Comparison of ENCODE assay signal across 12 cellular contexts in genomic region chr7:12942599-12942998, GRCh38.
A peak's percentile ranks its signal among the peaks of the same experiment; 100 is the strongest.
DNase-seq lines count a peak whose midpoint lies in the region; ATAC-seq, FAIRE-seq and TF ChIP-seq lines count a peak whose summit lies in the region.
"Had no signal": no experiment of that assay in that cellular context is flagged by ENCODE, and none has a peak within 500 bp of the region (broad histone marks: within the 10 kb centered on the region; RNA-seq: fewer than 3 reads in every experiment).

No MANE protein-coding gene starts in this region.

- H3K4me2 ChIP-seq in hepatocyte, result peak overlapping the region; percentile 46

- no peaks in the 10 kb centered on the region for H3K36me3 Mint-ChIP-seq in osteocyte (ENCODE audit: unreplicated experiment)
- H3K36me3 Mint-ChIP-seq: activated naive CD4-positive, alpha-beta T cell treated with anti-CD3 and anti-CD28 coated beads, Interleukin-2, amount 10 ng/mL, durations not matched to agents 7 days and 5 days had no signal

- H3K9me3 ChIP-seq in hepatocyte (ENCODE audit: low read depth), result no peaks in the 10 kb centered on the region

- peaks cover 11% of the 10 kb centered on the region for H3K4me1 ChIP-seq in hepatocyte (ENCODE audit: insufficient read depth)

- no peaks in the 10 kb centered on the region for H4K20me1 ChIP-seq in hepatocyte (ENCODE audit: insufficient read depth, poor library complexity, severe bottlenecking)

- H3K27me3 ChIP-seq in hepatocyte, result no peaks in the 10 kb centered on the region
- H3K27me3 ChIP-seq: tibial nerve had no signal

- 27% methylated on average over 3 of the region's 3 CpGs for WGBS in hepatocyte (ENCODE audit: low lambda C conversion rate, missing lambda C conversion rate)

- no peak overlapping the region for H3K4me3 Mint-ChIP-seq in stimulated activated naive CD8-positive, alpha-beta T cell treated with anti-CD3 and anti-CD28 coated beads, Interleukin-15, amount 100 ng/mL, for 72 hours
- no peak overlapping the region for H3K4me3 Mint-ChIP-seq in osteocyte (ENCODE audit: unreplicated experiment)
- H3K4me3 Mint-ChIP-seq: activated CD8-positive, alpha-beta T cell treated with anti-CD3 and anti-CD28 coated beads, Interleukin-2, amount 10 ng/mL, durations not matched to agents 7 days and 5 days; activated naive CD4-positive, alpha-beta T cell treated with anti-CD3 and anti-CD28 coated beads, Interleukin-2, amount 10 ng/mL, durations not matched to agents 7 days and 5 days had no signal

- H3K9me3 Mint-ChIP-seq in stimulated activated naive CD8-positive, alpha-beta T cell treated with anti-CD3 and anti-CD28 coated beads, Interleukin-15, amount 100 ng/mL, for 72 hours, result peaks cover 0 to 8% of the 10 kb centered on the region in 2 donors
- H3K9me3 Mint-ChIP-seq in osteocyte (ENCODE audit: unreplicated experiment), result peaks cover 16% of the 10 kb centered on the region
- H3K9me3 Mint-ChIP-seq: activated naive CD4-positive, alpha-beta T cell treated with anti-CD3 and anti-CD28 coated beads, Interleukin-2, amount 10 ng/mL, durations not matched to agents 7 days and 5 days had no signal

- H3K27ac Mint-ChIP-seq in stimulated activated naive CD8-positive, alpha-beta T cell treated with anti-CD3 and anti-CD28 coated beads, Interleukin-15, amount 100 ng/mL, for 72 hours, result no peak overlapping the region
- H3K27ac Mint-ChIP-seq in osteocyte (ENCODE audit: unreplicated experiment), result no peak overlapping the region
- H3K27ac Mint-ChIP-seq: activated CD8-positive, alpha-beta T cell treated with anti-CD3 and anti-CD28 coated beads, Interleukin-2, amount 10 ng/mL, durations not matched to agents 7 days and 5 days; activated naive CD4-positive, alpha-beta T cell treated with anti-CD3 and anti-CD28 coated beads, Interleukin-2, amount 10 ng/mL, durations not matched to agents 7 days and 5 days had no signal

- H3K4me3 ChIP-seq in hepatocyte, result no peak overlapping the region
- H3K4me3 ChIP-seq: skin epidermis, tibial nerve had no signal

- ATAC-seq in stimulated activated naive CD8-positive, alpha-beta T cell treated with anti-CD3 and anti-CD28 coated beads, Interleukin-15, amount 100 ng/mL, for 72 hours, result no peak
- ATAC-seq: activated CD8-positive, alpha-beta T cell treated with anti-CD3 and anti-CD28 coated beads, Interleukin-2, amount 10 ng/mL, durations not matched to agents 7 days and 5 days had no signal

- H3K36me3 ChIP-seq in hepatocyte (replicated peaks; ENCODE audit: insufficient read depth, low read depth), result no peaks in the 10 kb centered on the region
- H3K36me3 ChIP-seq: tibial nerve had no signal

- no peaks in the 10 kb centered on the region for H3K79me2 ChIP-seq in hepatocyte

- DNase-seq in NCI-H1092 treated with DMSO at 0.1 percent for 48 hours (lab: John Stamatoyannopoulos, UW) (peak; percentile 66), RCC 7860 (ENCODE audit: low spot score) (no peak), hepatocyte (ENCODE audit: low spot score) (peak; percentile 49), smooth muscle cell of the brain vasculature (ENCODE audit: low read depth, low spot score) (peak; percentile 21), osteocyte (ENCODE audit: extremely low spot score, unreplicated experiment) (no peak)
- no peak for DNase-seq in stimulated activated naive CD8-positive, alpha-beta T cell treated with anti-CD3 and anti-CD28 coated beads, Interleukin-15, amount 100 ng/mL, for 72 hours
- no peak for DNase-seq in stimulated activated naive CD4-positive, alpha-beta T cell (lab: John Stamatoyannopoulos, UW)
- DNase-seq: activated CD8-positive, alpha-beta T cell treated with anti-CD3 and anti-CD28 coated beads, Interleukin-2, amount 10 ng/mL, durations not matched to agents 7 days and 5 days; activated naive CD4-positive, alpha-beta T cell treated with anti-CD3 and anti-CD28 coated beads, Interleukin-2, amount 10 ng/mL, durations not matched to agents 7 days and 5 days; cortex of kidney had no signal

- H3K9me2 ChIP-seq in hepatocyte (replicated peaks; ENCODE audit: insufficient read depth), result no peaks in the 10 kb centered on the region

- peaks cover 9% of the 10 kb centered on the region for H3K27me3 Mint-ChIP-seq in stimulated activated naive CD8-positive, alpha-beta T cell treated with anti-CD3 and anti-CD28 coated beads, Interleukin-15, amount 100 ng/mL, for 72 hours
- H3K27me3 Mint-ChIP-seq in osteocyte (ENCODE audit: unreplicated experiment), result no peaks in the 10 kb centered on the region
- H3K27me3 Mint-ChIP-seq: activated naive CD4-positive, alpha-beta T cell treated with anti-CD3 and anti-CD28 coated beads, Interleukin-2, amount 10 ng/mL, durations not matched to agents 7 days and 5 days had no signal

- no peaks in the 10 kb centered on the region for H3K4me1 Mint-ChIP-seq in stimulated activated naive CD8-positive, alpha-beta T cell treated with anti-CD3 and anti-CD28 coated beads, Interleukin-15, amount 100 ng/mL, for 72 hours
- H3K4me1 Mint-ChIP-seq in osteocyte (ENCODE audit: unreplicated experiment), result peaks cover 8% of the 10 kb centered on the region
- H3K4me1 Mint-ChIP-seq: activated naive CD4-positive, alpha-beta T cell treated with anti-CD3 and anti-CD28 coated beads, Interleukin-2, amount 10 ng/mL, durations not matched to agents 7 days and 5 days had no signal

- H2AFZ ChIP-seq in hepatocyte, result no peak overlapping the region

- FAIRE-seq in RCC 7860 (lab: Jason Lieb, UNC), result peak; percentile 52

- H3K27ac ChIP-seq in hepatocyte, result peak overlapping the region; percentile 47
- H3K27ac ChIP-seq: tibial nerve had no signal

- TF ChIP-seq CTCF in hepatocyte (IDR thresholded peaks at IDR 0.05; ENCODE audit: poor library complexity), result no peak
- no peak for TF ChIP-seq CTCF in osteocyte (IDR thresholded peaks at IDR 0.05)

Comparison
In these comparisons a context has a peak if more than half of its experiments do, and no peak if none do; other contexts are left out.
1. DNase-seq: peak in NCI-H1092 treated with DMSO at 0.1 percent for 48 hours (single experiment), hepatocyte (single experiment) and smooth muscle cell of the brain vasculature (single experiment); none in RCC 7860 (single experiment), stimulated activated naive CD8-positive, alpha-beta T cell treated with anti-CD3 and anti-CD28 coated beads, Interleukin-15, amount 100 ng/mL, for 72 hours (0 of 2), osteocyte (single experiment) and stimulated activated naive CD4-positive, alpha-beta T cell (0 of 6).